ENCODE assay signal across 28 cellular contexts in genomic region chr2:71672640-71673401, GRCh38.
DNase-seq lines count a peak whose midpoint lies in the region; ATAC-seq, FAIRE-seq and TF ChIP-seq lines count a peak whose summit lies in the region.
"Had no signal": no experiment of that assay in that cellular context is flagged by ENCODE, and none has a peak within 500 bp of the region (broad histone marks: within the 10 kb centered on the region; RNA-seq: fewer than 3 reads in every experiment).

No MANE protein-coding gene starts in this region.

- H3K4me1 Mint-ChIP-seq in activated T-cell treated with anti-CD3 and anti-CD28 coated beads, Interleukin-2, amount 50 U/mL, for 72 hours (ENCODE audit: low read depth): no peaks in the 10 kb centered on the region
- no peaks in the 10 kb centered on the region for H3K4me1 Mint-ChIP-seq in central memory CD8-positive, alpha-beta T cell
- H3K4me1 Mint-ChIP-seq: activated naive CD4-positive, alpha-beta T cell treated with anti-CD3 and anti-CD28 coated beads, Interleukin-2, amount 50 U/mL, for 24 hours; B cell had no signal

- 83 to 90% methylated on average over 15 to 19 of the region's 19 CpGs for WGBS in testis, 2 donors

- intact Hi-C loops in mucosa of descending colon (cut with DNase I, micrococcal nuclease): no loop called here
- intact Hi-C loops in testis (cut with DNase I; ENCODE audit: low total_unique reads): no loop called here

- H3K9me3 ChIP-seq in mucosa of descending colon (no peaks in the 10 kb centered on the region), testis (no peaks in the 10 kb centered on the region)
- H3K9me3 ChIP-seq: A549, neutrophil, SJCRH30, tibial nerve had no signal

- H3K36me3 ChIP-seq in mucosa of descending colon (ENCODE audit: low read depth) (no peaks in the 10 kb centered on the region), testis (ENCODE audit: low read depth, missing control alignments) (no peaks in the 10 kb centered on the region)
- H3K36me3 ChIP-seq: cardiac muscle cell, SJCRH30, tibial nerve had no signal

- no peaks in the 10 kb centered on the region for H3K4me1 ChIP-seq in mucosa of descending colon (ENCODE audit: low read depth)
- H3K4me1 ChIP-seq in testis: no peaks in the 10 kb centered on the region
- H3K4me1 ChIP-seq: A549, SJCRH30, tibial nerve had no signal

- no peaks in the 10 kb centered on the region for H3K36me3 Mint-ChIP-seq in activated T-cell treated with anti-CD3 and anti-CD28 coated beads, Interleukin-2, amount 50 U/mL, for 72 hours (ENCODE audit: insufficient read depth in 2 of 2)
- no peaks in the 10 kb centered on the region for H3K36me3 Mint-ChIP-seq in central memory CD8-positive, alpha-beta T cell (ENCODE audit: insufficient read depth)
- H3K36me3 Mint-ChIP-seq: activated naive CD4-positive, alpha-beta T cell treated with anti-CD3 and anti-CD28 coated beads, Interleukin-2, amount 50 U/mL, for 24 hours had no signal

- TF ChIP-seq POLR2A in testis (IDR thresholded peaks at IDR 0.05) (no peak), H54 (IDR thresholded peaks at IDR 0.05; ENCODE audit: low read depth, low read length) (no peak)

- no peak for ATAC-seq in activated T-cell treated with anti-CD3 and anti-CD28 coated beads, Interleukin-2, amount 50 U/mL, for 72 hours (replicated peaks in 1 of 2)
- ATAC-seq in central memory CD8-positive, alpha-beta T cell (replicated peaks; ENCODE audit: extremely low read depth, poor library complexity, severe bottlenecking): peak; percentile 14
- peak; percentile 64 for ATAC-seq in mucosa of descending colon
- no peak for ATAC-seq in HG03175 (IDR thresholded peaks at IDR 0.05; ENCODE audit: unreplicated experiment)

- H3K9me3 Mint-ChIP-seq in activated T-cell treated with anti-CD3 and anti-CD28 coated beads, Interleukin-2, amount 50 U/mL, for 72 hours: no peaks in the 10 kb centered on the region
- H3K9me3 Mint-ChIP-seq in central memory CD8-positive, alpha-beta T cell: no peaks in the 10 kb centered on the region
- H3K9me3 Mint-ChIP-seq: activated naive CD4-positive, alpha-beta T cell treated with anti-CD3 and anti-CD28 coated beads, Interleukin-2, amount 50 U/mL, for 24 hours; stimulated activated naive CD8-positive, alpha-beta T cell treated with anti-CD3 and anti-CD28 coated beads, Interleukin-15, Interleukin-2, amounts not matched to agents 100 ng/mL and 50 ng/mL, for 24 hours had no signal

- TF ChIP-seq CTCF in mucosa of descending colon (IDR thresholded peaks at IDR 0.05): no peak
- no peak for TF ChIP-seq CTCF in testis (IDR thresholded peaks at IDR 0.05)

- H3K27me3 ChIP-seq in testis: no peaks in the 10 kb centered on the region
- H3K27me3 ChIP-seq: cardiac muscle cell, neutrophil, SJCRH30, tibial nerve had no signal

- peaks cover 6% of the 10 kb centered on the region for H3K27me3 Mint-ChIP-seq in activated T-cell treated with anti-CD3 and anti-CD28 coated beads, Interleukin-2, amount 50 U/mL, for 72 hours (ENCODE audit: low read depth)
- H3K27me3 Mint-ChIP-seq in central memory CD8-positive, alpha-beta T cell: peaks cover 13% of the 10 kb centered on the region
- H3K27me3 Mint-ChIP-seq: activated naive CD4-positive, alpha-beta T cell treated with anti-CD3 and anti-CD28 coated beads, Interleukin-2, amount 50 U/mL, for 24 hours had no signal

- DNase-seq in activated T-cell treated with anti-CD3 and anti-CD28 coated beads, Interleukin-2, amount 50 U/mL, for 48 hours: peak; percentile 8 to 10
- no peak for DNase-seq in activated T-cell treated with anti-CD3 and anti-CD28 coated beads, Interleukin-2, amount 50 U/mL, for 72 hours
- DNase-seq in central memory CD8-positive, alpha-beta T cell (ENCODE audit: low spot score in 2 of 2): no peak
- DNase-seq in mucosa of descending colon (peak in 1 of 3 donors; percentile 57), testis (peak; percentile 13), H54 (ENCODE audit: insufficient read length, low spot score) (no peak), CD1c-positive myeloid dendritic cell (ENCODE audit: extremely low spot score) (no peak)
- DNase-seq: activated CD4-positive, alpha-beta T cell treated with anti-CD3 and anti-CD28 coated beads for 1 hour; dermis blood vessel endothelial cell; DMS53; KBM-7; mammary epithelial cell; MM.1S; NCI-H1417 treated with DMSO at 0.1 percent for 48 hours; NCI-H524 treated with DMSO at 0.1 percent for 48 hours; retina; stimulated activated CD4-positive, alpha-beta T cell treated with anti-CD3 and anti-CD28 coated beads, Interleukin-4, amount 100 ng/mL, for 1 hour had no signal

- no peak for FAIRE-seq in H54 (lab: Jason Lieb, UNC)
- FAIRE-seq: A549, G401.6, islet of Langerhans had no signal

- no peak overlapping the region for H3K27ac ChIP-seq in testis
- H3K27ac ChIP-seq: A549, cardiac muscle cell, neutrophil, SJCRH30, tibial nerve had no signal

- H3K4me3 ChIP-seq in mucosa of descending colon (no peak overlapping the region), testis (no peak overlapping the region)
- H3K4me3 ChIP-seq: A549, cardiac muscle cell, SJCRH30, tibial nerve had no signal

- no peak overlapping the region for H3K27ac Mint-ChIP-seq in activated T-cell treated with anti-CD3 and anti-CD28 coated beads, Interleukin-2, amount 50 U/mL, for 72 hours
- H3K27ac Mint-ChIP-seq in central memory CD8-positive, alpha-beta T cell (ENCODE audit: low read depth): no peak overlapping the region
- H3K27ac Mint-ChIP-seq: activated naive CD4-positive, alpha-beta T cell treated with anti-CD3 and anti-CD28 coated beads, Interleukin-2, amount 50 U/mL, for 24 hours; B cell; stimulated activated naive CD8-positive, alpha-beta T cell treated with anti-CD3 and anti-CD28 coated beads, Interleukin-15, Interleukin-2, amounts not matched to agents 100 ng/mL and 50 ng/mL, for 24 hours had no signal

- no peak overlapping the region for H3K4me3 Mint-ChIP-seq in activated T-cell treated with anti-CD3 and anti-CD28 coated beads, Interleukin-2, amount 50 U/mL, for 72 hours
- H3K4me3 Mint-ChIP-seq in central memory CD8-positive, alpha-beta T cell: no peak overlapping the region
- H3K4me3 Mint-ChIP-seq: activated naive CD4-positive, alpha-beta T cell treated with anti-CD3 and anti-CD28 coated beads, Interleukin-2, amount 50 U/mL, for 24 hours; B cell; stimulated activated naive CD8-positive, alpha-beta T cell treated with anti-CD3 and anti-CD28 coated beads, Interleukin-15, Interleukin-2, amounts not matched to agents 100 ng/mL and 50 ng/mL, for 24 hours had no signal

Comparison
In these comparisons a context has a peak if more than half of its experiments do, and no peak if none do; other contexts are left out.
1. DNase-seq: peak in activated T-cell treated with anti-CD3 and anti-CD28 coated beads, Interleukin-2, amount 50 U/mL, for 48 hours (2 of 2) and testis (single experiment); none in activated T-cell treated with anti-CD3 and anti-CD28 coated beads, Interleukin-2, amount 50 U/mL, for 72 hours (0 of 2), central memory CD8-positive, alpha-beta T cell (0 of 2), H54 (single experiment) and CD1c-positive myeloid dendritic cell (single experiment).
2. ATAC-seq: peak in central memory CD8-positive, alpha-beta T cell (single experiment) and mucosa of descending colon (single experiment); none in activated T-cell treated with anti-CD3 and anti-CD28 coated beads, Interleukin-2, amount 50 U/mL, for 72 hours (0 of 2) and HG03175 (single experiment).